32 cellular contexts compared by ENCODE assay signal in genomic region chr9:69697475-69697874, GRCh38.
"Had no signal": no experiment of that assay in that cellular context is flagged by ENCODE, and none has a peak within 500 bp of the region (broad histone marks: within the 10 kb centered on the region; RNA-seq: fewer than 3 reads in every experiment).

No MANE protein-coding gene starts in this region.

- H3K27me3 ChIP-seq: adrenal gland, body of pancreas, cardiac muscle cell, esophagus muscularis mucosa, foreskin keratinocyte, gastroesophageal sphincter, heart right ventricle, hepatocyte had no signal

- H3K4me3 ChIP-seq: adrenal gland, body of pancreas, cardiac muscle cell, coronary artery, esophagus muscularis mucosa, gastroesophageal sphincter, heart right ventricle, hepatocyte had no signal

- H3K4me1 ChIP-seq: adrenal gland, body of pancreas, esophagus muscularis mucosa, foreskin keratinocyte, gastroesophageal sphincter, heart right ventricle had no signal

- H3K27ac Mint-ChIP-seq: activated CD4-positive, alpha-beta memory T cell treated with anti-CD3 and anti-CD28 coated beads for 36 hours; activated CD4-positive, alpha-beta T cell treated with anti-CD3 and anti-CD28 coated beads for 36 hours; activated CD4-positive, alpha-beta T cell treated with anti-CD3 and anti-CD28 coated beads, Interleukin-2, amount 10 ng/mL, durations not matched to agents 24 days and 14 days; activated CD8-positive, alpha-beta memory T cell treated with anti-CD3 and anti-CD28 coated beads, Interleukin-2, amount 10 ng/mL, durations not matched to agents 7 days and 5 days; activated CD8-positive, alpha-beta T cell treated with anti-CD3 and anti-CD28 coated beads, Interleukin-2, amount 10 ng/mL, durations not matched to agents 7 days and 5 days; activated naive CD4-positive, alpha-beta T cell treated with anti-CD3 and anti-CD28 coated beads for 36 hours; activated naive CD4-positive, alpha-beta T cell treated with anti-CD3 and anti-CD28 coated beads, Interleukin-2, amount 50 U/mL, for 24 hours; activated naive CD8-positive, alpha-beta T cell treated with anti-CD3 and anti-CD28 coated beads for 36 hours; activated naive CD8-positive, alpha-beta T cell treated with anti-CD3 and anti-CD28 coated beads, Interleukin-2, amount 50 U/mL, for 24 hours; activated T-helper 1 cell treated with anti-CD3 and anti-CD28 coated beads, Interleukin-12 subunit alpha, Interleukin-12 subunit beta, Interleukin-2, Interleukin-4 antibody, amounts not matched to agents 30 ng/mL and 10 ng/mL and 1 ng/mL, durations not matched to agents 14 hours and 24 hours and 36 hours; activated T-helper 2 cell treated with anti-CD3 and anti-CD28 coated beads, Interferon-gamma antibody, Interleukin-2, Interleukin-4, amounts not matched to agents 10 μg/mL and 5 μg/mL and 100 μg/mL, durations not matched to agents 14 hours and 24 hours and 36 hours; effector memory CD8-positive, alpha-beta T cell had no signal

- H3K4me3 Mint-ChIP-seq: activated CD4-positive, alpha-beta memory T cell treated with anti-CD3 and anti-CD28 coated beads for 36 hours; activated CD4-positive, alpha-beta T cell treated with anti-CD3 and anti-CD28 coated beads for 36 hours; activated CD4-positive, alpha-beta T cell treated with anti-CD3 and anti-CD28 coated beads, Interleukin-2, amount 10 ng/mL, durations not matched to agents 24 days and 14 days; activated CD8-positive, alpha-beta memory T cell treated with anti-CD3 and anti-CD28 coated beads, Interleukin-2, amount 10 ng/mL, durations not matched to agents 7 days and 5 days; activated CD8-positive, alpha-beta T cell treated with anti-CD3 and anti-CD28 coated beads, Interleukin-2, amount 10 ng/mL, durations not matched to agents 7 days and 5 days; activated naive CD4-positive, alpha-beta T cell treated with anti-CD3 and anti-CD28 coated beads for 36 hours; activated naive CD4-positive, alpha-beta T cell treated with anti-CD3 and anti-CD28 coated beads, Interleukin-2, amount 50 U/mL, for 24 hours; activated naive CD8-positive, alpha-beta T cell treated with anti-CD3 and anti-CD28 coated beads for 36 hours; activated naive CD8-positive, alpha-beta T cell treated with anti-CD3 and anti-CD28 coated beads, Interleukin-2, amount 50 U/mL, for 24 hours; activated T-helper 1 cell treated with anti-CD3 and anti-CD28 coated beads, Interleukin-12 subunit alpha, Interleukin-12 subunit beta, Interleukin-2, Interleukin-4 antibody, amounts not matched to agents 30 ng/mL and 10 ng/mL and 1 ng/mL, durations not matched to agents 14 hours and 24 hours and 36 hours; central memory CD8-positive, alpha-beta T cell; effector memory CD8-positive, alpha-beta T cell had no signal

- H3K27ac ChIP-seq: adrenal gland, body of pancreas, cardiac muscle cell, coronary artery, esophagus muscularis mucosa, foreskin keratinocyte, gastroesophageal sphincter, heart right ventricle, hepatocyte had no signal

- DNase-seq: activated CD4-positive, alpha-beta memory T cell treated with anti-CD3 and anti-CD28 coated beads for 36 hours; activated CD4-positive, alpha-beta T cell treated with anti-CD3 and anti-CD28 coated beads for 36 hours; activated CD4-positive, alpha-beta T cell treated with anti-CD3 and anti-CD28 coated beads, Interleukin-2, amount 10 ng/mL, durations not matched to agents 24 days and 14 days; activated CD4-positive, CD25-positive, alpha-beta regulatory T cell; activated CD4-positive, CD25-positive, alpha-beta regulatory T cell treated with anti-CD3 and anti-CD28 coated beads, Interleukin-2, amount 50 U/mL, for 72 hours; activated CD8-positive, alpha-beta memory T cell treated with anti-CD3 and anti-CD28 coated beads, Interleukin-2, amount 10 ng/mL, durations not matched to agents 7 days and 5 days; activated CD8-positive, alpha-beta memory T cell treated with anti-CD3 and anti-CD28 coated beads, Interleukin-2, amount 50 U/mL, for 4 hours; activated CD8-positive, alpha-beta T cell treated with anti-CD3 and anti-CD28 coated beads, Interleukin-2, amount 10 ng/mL, durations not matched to agents 7 days and 5 days; activated effector memory CD4-positive, alpha-beta T cell treated with anti-CD3 and anti-CD28 coated beads, Interleukin-2, amount 50 U/mL, for 16 hours; activated naive CD4-positive, alpha-beta T cell treated with anti-CD3 and anti-CD28 coated beads for 36 hours; activated naive CD8-positive, alpha-beta T cell treated with anti-CD3 and anti-CD28 coated beads for 36 hours; activated naive CD8-positive, alpha-beta T cell treated with anti-CD3 and anti-CD28 coated beads, Interleukin-2, amount 50 U/mL, for 24 hours; activated T-cell treated with anti-CD3 and anti-CD28 coated beads, Interleukin-2, amount 50 U/mL, for 1 hour; activated T-cell treated with anti-CD3 and anti-CD28 coated beads, Interleukin-2, amount 50 U/mL, for 48 hours; adrenal gland; amygdala; body of pancreas; effector CD4-positive, alpha-beta T cell; effector memory CD8-positive, alpha-beta T cell; erythroblast; foreskin keratinocyte; heart right ventricle; T-helper 2 cell had no signal

- H3K36me3 ChIP-seq: adrenal gland, cardiac muscle cell, esophagus muscularis mucosa, gastroesophageal sphincter, heart right ventricle had no signal

- H3K4me1 Mint-ChIP-seq: activated CD4-positive, alpha-beta T cell treated with anti-CD3 and anti-CD28 coated beads for 36 hours; activated CD4-positive, alpha-beta T cell treated with anti-CD3 and anti-CD28 coated beads, Interleukin-2, amount 10 ng/mL, durations not matched to agents 24 days and 14 days; activated CD8-positive, alpha-beta memory T cell treated with anti-CD3 and anti-CD28 coated beads, Interleukin-2, amount 10 ng/mL, durations not matched to agents 7 days and 5 days; activated naive CD4-positive, alpha-beta T cell treated with anti-CD3 and anti-CD28 coated beads, Interleukin-2, amount 50 U/mL, for 24 hours; activated naive CD8-positive, alpha-beta T cell treated with anti-CD3 and anti-CD28 coated beads for 36 hours; activated naive CD8-positive, alpha-beta T cell treated with anti-CD3 and anti-CD28 coated beads, Interleukin-2, amount 50 U/mL, for 24 hours; central memory CD8-positive, alpha-beta T cell had no signal
